ENCODE assay signal across 8 cellular contexts in genomic region chr19:46753420-46754155, GRCh38. TPM values are rescaled to one million over a fixed set of nuclear protein-coding genes. Genes with fewer than 3 reads are reported as not detected.
DNase-seq lines count a peak whose midpoint lies in the region; ATAC-seq and TF ChIP-seq lines count a peak whose summit lies in the region.

No MANE protein-coding gene starts in this region.

- no peak overlapping the region for H2AFZ ChIP-seq in neural progenitor cell (replicated peaks)

- H3K36me3 Mint-ChIP-seq in activated CD4-positive, alpha-beta T cell treated with anti-CD3 and anti-CD28 coated beads, Interleukin-2, amount 10 ng/mL, durations not matched to agents 7 days and 5 days (ENCODE audit: low read depth) = peaks cover 5% of the 10 kb centered on the region
- H3K36me3 Mint-ChIP-seq in effector memory CD8-positive, alpha-beta T cell (ENCODE audit: insufficient read depth) = peaks cover 9% of the 10 kb centered on the region
- H3K36me3 Mint-ChIP-seq in neural progenitor cell = peaks cover 18% of the 10 kb centered on the region

- CTCF ChIA-PET in activated CD4-positive, alpha-beta T cell treated with anti-CD3 and anti-CD28 coated beads, Interleukin-2, amount 10 ng/mL, durations not matched to agents 7 days and 5 days (lab: Charles Lee) = interaction anchor here (0.5 to 5.1 kb wide), 24 partner anchors 9 to 245 kb away, joined by 3 to 42 read pairs (median 4); partner anchors contain the start of genes AP2S1, DACT3 and SLC1A5

- no peaks in the 10 kb centered on the region for H3K9me3 Mint-ChIP-seq in activated CD4-positive, alpha-beta T cell treated with anti-CD3 and anti-CD28 coated beads, Interleukin-2, amount 10 ng/mL, durations not matched to agents 7 days and 5 days
- no peaks in the 10 kb centered on the region for H3K9me3 Mint-ChIP-seq in effector memory CD8-positive, alpha-beta T cell
- H3K9me3 Mint-ChIP-seq in neural progenitor cell = no peaks in the 10 kb centered on the region

- H3K4me3 ChIP-seq in neural progenitor cell = no peak overlapping the region

- H3K9ac ChIP-seq in neural progenitor cell = no peak overlapping the region

- no peaks in the 10 kb centered on the region for H3K27me3 Mint-ChIP-seq in activated CD4-positive, alpha-beta T cell treated with anti-CD3 and anti-CD28 coated beads, Interleukin-2, amount 10 ng/mL, durations not matched to agents 7 days and 5 days
- H3K27me3 Mint-ChIP-seq in effector memory CD8-positive, alpha-beta T cell = no peaks in the 10 kb centered on the region
- H3K27me3 Mint-ChIP-seq in neural progenitor cell (ENCODE audit: insufficient read depth, low read depth) = peaks cover 10% of the 10 kb centered on the region

- POLR2A ChIA-PET in activated CD4-positive, alpha-beta T cell treated with anti-CD3 and anti-CD28 coated beads, Interleukin-2, amount 10 ng/mL, durations not matched to agents 7 days and 5 days (lab: Charles Lee) = no interaction called here

- peaks cover 18% of the 10 kb centered on the region for H4K20me1 ChIP-seq in neural progenitor cell (ENCODE audit: low read depth)

- H3K27me3 ChIP-seq in neural progenitor cell = no peaks in the 10 kb centered on the region

- H3K4me1 ChIP-seq in neural progenitor cell = no peaks in the 10 kb centered on the region

- no peak overlapping the region for H3K4me2 ChIP-seq in neural progenitor cell

- peak; percentile 81 for DNase-seq in GM13976 (ENCODE audit: low spot score)
- peak; percentile 14 for DNase-seq in NCI-H446 treated with DMSO at 0.1 percent for 48 hours (lab: John Stamatoyannopoulos, UW)
- peak; percentile 83 for DNase-seq in activated CD4-positive, alpha-beta T cell treated with anti-CD3 and anti-CD28 coated beads, Interleukin-2, amount 10 ng/mL, durations not matched to agents 7 days and 5 days
- DNase-seq in effector memory CD8-positive, alpha-beta T cell = peak; percentile 65 to 73 (median 69)
- peak; percentile 75 for DNase-seq in neural progenitor cell (ENCODE audit: low spot score)
- no peak for DNase-seq in omental fat pad (ENCODE audit: low spot score)

- H3K79me2 ChIP-seq in neural progenitor cell (ENCODE audit: low read depth) = peaks cover 9% of the 10 kb centered on the region

- ATAC-seq in effector memory CD8-positive, alpha-beta T cell (replicated peaks) = peak; percentile 85
- ATAC-seq in GM19023 (IDR thresholded peaks at IDR 0.05; ENCODE audit: unreplicated experiment) (no peak), omental fat pad (ENCODE audit: low FRiP score) (no peak)

- H3K27ac ChIP-seq in 22Rv1 = no peak overlapping the region
- H3K27ac ChIP-seq in neural progenitor cell = no peak overlapping the region

- H3K9me3 ChIP-seq in neural progenitor cell (ENCODE audit: low read depth) = no peaks in the 10 kb centered on the region

- H3K4me3 Mint-ChIP-seq in activated CD4-positive, alpha-beta T cell treated with anti-CD3 and anti-CD28 coated beads, Interleukin-2, amount 10 ng/mL, durations not matched to agents 7 days and 5 days = no peak overlapping the region
- no peak overlapping the region for H3K4me3 Mint-ChIP-seq in effector memory CD8-positive, alpha-beta T cell
- H3K4me3 Mint-ChIP-seq in neural progenitor cell = no peak overlapping the region

- peaks cover 3% of the 10 kb centered on the region for H3K36me3 ChIP-seq in neural progenitor cell

- H3K27ac Mint-ChIP-seq in activated CD4-positive, alpha-beta T cell treated with anti-CD3 and anti-CD28 coated beads, Interleukin-2, amount 10 ng/mL, durations not matched to agents 7 days and 5 days = no peak overlapping the region
- H3K27ac Mint-ChIP-seq in effector memory CD8-positive, alpha-beta T cell = peak overlapping the region in 1 of 2 donors; percentile 24
- no peak overlapping the region for H3K27ac Mint-ChIP-seq in neural progenitor cell

- H3F3A ChIP-seq in neural progenitor cell (ENCODE audit: low read depth) = peaks cover 15% of the 10 kb centered on the region

- peaks cover 18% of the 10 kb centered on the region for H3K4me1 Mint-ChIP-seq in activated CD4-positive, alpha-beta T cell treated with anti-CD3 and anti-CD28 coated beads, Interleukin-2, amount 10 ng/mL, durations not matched to agents 7 days and 5 days
- peaks cover 16 to 19% of the 10 kb centered on the region in 2 donors for H3K4me1 Mint-ChIP-seq in effector memory CD8-positive, alpha-beta T cell (ENCODE audit: low read depth in 2 of 2)
- H3K4me1 Mint-ChIP-seq in neural progenitor cell = peaks cover under 1% of the 10 kb centered on the region

- TF ChIP-seq CTCF in 22Rv1 (IDR thresholded peaks at IDR 0.05) = peak; percentile 82
- TF ChIP-seq CTCF in GM13976 (IDR thresholded peaks at IDR 0.05; ENCODE audit: borderline replicate concordance, control extremely low read depth, extremely low read depth, insufficient read depth, missing control alignments) = peak; percentile 81
- TF ChIP-seq CTCF in neural progenitor cell (IDR thresholded peaks at IDR 0.05) = peak; percentile 60
- no peak for TF ChIP-seq CTCF in omental fat pad (IDR thresholded peaks at IDR 0.05)

- in situ Hi-C loops in GM13976 (cut with MboI; ENCODE audit: low sequenced_read_pairs, unreplicated experiment) = loop anchor here (25.0 kb wide), 1 partner anchor 234 kb away; no protein-coding TSS in a partner anchor

RNA-seq across cellular contexts. Expression of gene STRN4, which starts 7.3 kb away (rescaled TPM):
- total RNA-seq in activated CD4-positive, alpha-beta T cell treated with anti-CD3 and anti-CD28 coated beads, Interleukin-2, amount 10 ng/mL, durations not matched to agents 7 days and 5 days = 10 to 100 TPM; 77.9 to 86.4 TPM
- total RNA-seq in neural progenitor cell (ENCODE audit: low replicate concordance) (54.1 and 149 TPM in 2 replicates), omental fat pad (10 to 100 TPM; 33.6 to 92.3 (median 64.7) TPM)

RNA-seq across cellular contexts. Expression of gene FKRP, which starts 7.7 kb away (rescaled TPM):
- 10 to 100 TPM; 16.9 to 20.5 TPM for total RNA-seq in activated CD4-positive, alpha-beta T cell treated with anti-CD3 and anti-CD28 coated beads, Interleukin-2, amount 10 ng/mL, durations not matched to agents 7 days and 5 days
- total RNA-seq in neural progenitor cell (ENCODE audit: low replicate concordance) (18.6 and 40.5 TPM in 2 replicates), omental fat pad (10 to 100 TPM in 3 of 4 donors, 1 to 10 TPM in 1; 9.2 to 20.5 (median 13.9) TPM)

RNA-seq across cellular contexts. Expression of gene SLC1A5, which starts 34.8 kb away (rescaled TPM):
- 100 to 1,000 TPM; 104 to 108 TPM for total RNA-seq in activated CD4-positive, alpha-beta T cell treated with anti-CD3 and anti-CD28 coated beads, Interleukin-2, amount 10 ng/mL, durations not matched to agents 7 days and 5 days
- 39.5 and 81.6 TPM in 2 replicates for total RNA-seq in neural progenitor cell (ENCODE audit: low replicate concordance)
- 100 to 1,000 TPM in 3 of 4 donors, 10 to 100 TPM in 1; 86.7 to 158 (median 140) TPM for total RNA-seq in omental fat pad

RNA-seq across cellular contexts. Expression of gene PRKD2, which starts 36.7 kb away (rescaled TPM):
- 100 to 1,000 TPM; 175 to 178 TPM for total RNA-seq in activated CD4-positive, alpha-beta T cell treated with anti-CD3 and anti-CD28 coated beads, Interleukin-2, amount 10 ng/mL, durations not matched to agents 7 days and 5 days
- total RNA-seq in neural progenitor cell (ENCODE audit: low replicate concordance) (14.9 and 22.2 TPM in 2 replicates), omental fat pad (10 to 100 TPM; 11.8 to 41.3 (median 19.5) TPM)

Comparison
In these comparisons a context has a peak if more than half of its experiments do, and no peak if none do; other contexts are left out.
1. CTCF ChIP-seq: peak in 22Rv1 (single experiment), GM13976 (single experiment) and neural progenitor cell (single experiment); none in omental fat pad (0 of 3).